In genomic region chr10:67849331-67850011, GRCh38 we compare ENCODE assay signal across 8 cellular contexts. TPM values are rescaled to one million over a fixed set of nuclear protein-coding genes. Genes with fewer than 3 reads are reported as not detected.
DNase-seq lines count a peak whose midpoint lies in the region; FAIRE-seq and TF ChIP-seq lines count a peak whose summit lies in the region.

No MANE protein-coding gene starts in this region.

- TF ChIP-seq CTCF in RWPE1 (conservative IDR thresholded peaks at IDR 0.05; ENCODE audit: low read depth) = no peak
- TF ChIP-seq CTCF in fibroblast of villous mesenchyme (IDR thresholded peaks at IDR 0.05; ENCODE audit: insufficient read depth, low read depth, low read length) = peak; percentile 6
- TF ChIP-seq CTCF in nephron progenitor cell (IDR thresholded peaks at IDR 0.05) = no peak

- H3K27ac ChIP-seq in RWPE1 = peak overlapping the region; percentile 96

- peaks cover 8% of the 10 kb centered on the region for H3K27me3 Mint-ChIP-seq in nephron progenitor cell (ENCODE audit: low read depth, poor library complexity)
- H3K27me3 Mint-ChIP-seq in stimulated activated naive CD8-positive, alpha-beta T cell treated with anti-CD3 and anti-CD28 coated beads, Interleukin-15, Interleukin-2, amounts not matched to agents 100 ng/mL and 50 ng/mL, for 24 hours = no peaks in the 10 kb centered on the region

- peaks cover 4% of the 10 kb centered on the region for H3K9me3 Mint-ChIP-seq in nephron progenitor cell
- no peaks in the 10 kb centered on the region for H3K9me3 Mint-ChIP-seq in stimulated activated naive CD8-positive, alpha-beta T cell treated with anti-CD3 and anti-CD28 coated beads, Interleukin-15, Interleukin-2, amounts not matched to agents 100 ng/mL and 50 ng/mL, for 24 hours

- DNase-seq in ELF-1 (ENCODE audit: low read depth, low spot score) (peak; percentile 92), H54 (ENCODE audit: insufficient read length, low spot score) (peak; percentile 91), LoVo (ENCODE audit: low spot score) (peak; percentile 91), RWPE1 (ENCODE audit: low spot score) (peak; percentile 90), fibroblast of villous mesenchyme (ENCODE audit: low read depth) (peak; percentile 97), nephron progenitor cell (peak; percentile 90)
- DNase-seq in activated effector memory CD4-positive, alpha-beta T cell treated with Interleukin-2 at 50 U/mL for 16 hours = peak; percentile 90

- peak overlapping the region; percentile 96 for H3K4me3 Mint-ChIP-seq in nephron progenitor cell
- peak overlapping the region; percentile 93 for H3K4me3 Mint-ChIP-seq in stimulated activated naive CD8-positive, alpha-beta T cell treated with anti-CD3 and anti-CD28 coated beads, Interleukin-15, Interleukin-2, amounts not matched to agents 100 ng/mL and 50 ng/mL, for 24 hours

- POLR2A ChIA-PET in RWPE1 (lab: Yijun Ruan, JAX; ENCODE audit: low non-redundant PET) = no interaction called here

- peaks cover 5% of the 10 kb centered on the region for H3K36me3 Mint-ChIP-seq in nephron progenitor cell (ENCODE audit: low read depth)
- no peaks in the 10 kb centered on the region for H3K36me3 Mint-ChIP-seq in stimulated activated naive CD8-positive, alpha-beta T cell treated with anti-CD3 and anti-CD28 coated beads, Interleukin-15, Interleukin-2, amounts not matched to agents 100 ng/mL and 50 ng/mL, for 24 hours (ENCODE audit: low read depth)

- CTCF ChIA-PET in RWPE1 (lab: Yijun Ruan, JAX) = interaction anchor here (0.6 kb wide), 1 partner anchor 73 kb away, joined by 4 read pairs; no protein-coding TSS in a partner anchor

- peak; percentile 18; the same call in 1 of the 2 replicates for TF ChIP-seq POLR2A in H54 (IDR thresholded peaks at IDR 0.05; ENCODE audit: low read depth, low read length)

- peaks cover 11% of the 10 kb centered on the region for H3K4me1 Mint-ChIP-seq in nephron progenitor cell
- H3K4me1 Mint-ChIP-seq in stimulated activated naive CD8-positive, alpha-beta T cell treated with anti-CD3 and anti-CD28 coated beads, Interleukin-15, Interleukin-2, amounts not matched to agents 100 ng/mL and 50 ng/mL, for 24 hours (ENCODE audit: low read depth) = peaks cover 10% of the 10 kb centered on the region

- H3K4me3 ChIP-seq in fibroblast of villous mesenchyme (ENCODE audit: low read depth, low read length) = peak overlapping the region; percentile 82

- peak; percentile 95 for FAIRE-seq in H54 (lab: Jason Lieb, UNC)

- peak overlapping the region; percentile 92 for H3K27ac Mint-ChIP-seq in nephron progenitor cell
- peak overlapping the region; percentile 94 for H3K27ac Mint-ChIP-seq in stimulated activated naive CD8-positive, alpha-beta T cell treated with anti-CD3 and anti-CD28 coated beads, Interleukin-15, Interleukin-2, amounts not matched to agents 100 ng/mL and 50 ng/mL, for 24 hours

RNA-seq across cellular contexts. Expression of gene DNAJC12, which starts 11.5 kb away (rescaled TPM):
- 1.3 TPM in 2 replicates for total RNA-seq in fibroblast of villous mesenchyme

RNA-seq across cellular contexts. Expression of gene SIRT1, which starts 35.0 kb away (rescaled TPM):
- 14.8 and 17.7 TPM in 2 replicates for total RNA-seq in fibroblast of villous mesenchyme

Comparison
In these comparisons a context has a peak if more than half of its experiments do, and no peak if none do; other contexts are left out.
1. Peak in every context shown above with its lines: DNase-seq, H3K4me3 ChIP-seq and H3K27ac ChIP-seq.